Comparison of ENCODE assay signal across 1 cellular context in genomic region chr3:52685285-52685704, GRCh38.
TF ChIP-seq lines count a peak whose summit lies in the region.

No MANE protein-coding gene starts in this region.

TF ChIP-seq in endothelial cell of umbilical vein, 7 proteins besides CTCF, POLR2A, EP300 and RAD21:
- TF ChIP-seq GATA2 (IDR thresholded peaks at IDR 0.05; ENCODE audit: insufficient read depth, insufficient read length, low read depth, low read length) (no peak), JUN (IDR thresholded peaks at IDR 0.05; ENCODE audit: borderline replicate concordance, insufficient read depth, insufficient read length, low read depth) (no peak), MAX (IDR thresholded peaks at IDR 0.05; ENCODE audit: insufficient read depth, insufficient read length) (no peak), POLR2AphosphoS5 (IDR thresholded peaks at IDR 0.05; ENCODE audit: insufficient read depth, low read depth, low read length) (no peak), MYC (IDR thresholded peaks at IDR 0.05; ENCODE audit: low read depth, low read length) (no peak), EZH2 (IDR thresholded peaks at IDR 0.05; ENCODE audit: borderline replicate concordance, low read depth, low read length, severe bottlenecking) (no peak), FOS (IDR thresholded peaks at IDR 0.05; ENCODE audit: borderline replicate concordance, insufficient read depth, low read length) (no peak)
